In genomic region chr16:74999683-75000480, GRCh38 we compare ENCODE assay signal across 1 cellular context.
TF ChIP-seq lines count a peak whose summit lies in the region.

No MANE protein-coding gene starts in this region.

TF ChIP-seq in K562, 482 proteins besides CTCF, POLR2A, EP300 and RAD21 (continued from another document and continues in another):
- TF ChIP-seq ZNF512 (tag; IDR thresholded peaks at IDR 0.05) (0 out of 2 replicates have a peak, but pooled peaks have one; percentile 5), GTF3C2 (IDR thresholded peaks at IDR 0.05; ENCODE audit: borderline replicate concordance, extremely low read depth, insufficient read length) (no peak), ARHGAP35 (IDR thresholded peaks at IDR 0.05; ENCODE audit: partially characterized antibody) (no peak), NCOA1 (IDR thresholded peaks at IDR 0.05; ENCODE audit: low read depth) (no peak), ZNF444 (CRISPR knock-in tag; IDR thresholded peaks at IDR 0.05) (no peak), PYGO2 (tag; IDR thresholded peaks at IDR 0.05) (no peak), REST (CRISPR knock-in tag; IDR thresholded peaks at IDR 0.05; ENCODE audit: low read depth) (no peak), ZNF507 (tag; conservative IDR thresholded peaks at IDR 0.05) (no peak), TCF7 (IDR thresholded peaks at IDR 0.05; ENCODE audit: borderline replicate concordance) (no peak), FOXA3 (CRISPR knock-in tag; conservative IDR thresholded peaks at IDR 0.05 in 1 of 2, IDR thresholded peaks at IDR 0.05 in 1 of 2) (no peak), STAT5B (CRISPR knock-in tag; IDR thresholded peaks at IDR 0.05) (no peak), IFI16 (CRISPR knock-in tag; IDR thresholded peaks at IDR 0.05) (no peak), STAT5A (IDR thresholded peaks at IDR 0.05; ENCODE audit: borderline replicate concordance, low read length) (no peak), SNAPC5 (CRISPR knock-in tag; IDR thresholded peaks at IDR 0.05) (no peak), MAZ (CRISPR knock-in tag; conservative IDR thresholded peaks at IDR 0.05 in 1 of 2, IDR thresholded peaks at IDR 0.05 in 1 of 2) (0 out of 4 replicates have a peak, but pooled peaks of 1 of the 2 experiments have one; percentile 38), ZNF644 (tag; IDR thresholded peaks at IDR 0.05; ENCODE audit: low read depth) (no peak), RNF2 (IDR thresholded peaks at IDR 0.05) (no peak), SRSF3 (IDR thresholded peaks at IDR 0.05; ENCODE audit: insufficient read depth, low read length) (no peak), ZNF239 (CRISPR knock-in tag; IDR thresholded peaks at IDR 0.05) (no peak), LCOR (CRISPR knock-in tag; IDR thresholded peaks at IDR 0.05) (no peak), SP2 (IDR thresholded peaks at IDR 0.05; ENCODE audit: extremely low read depth, low read depth, low read length, poor library complexity, severe bottlenecking) (no peak), FOSL1 (tag; conservative IDR thresholded peaks at IDR 0.05) (no peak), KAT2B (IDR thresholded peaks at IDR 0.05; ENCODE audit: low read depth, low read length) (no peak), MXI1 (IDR thresholded peaks at IDR 0.05; ENCODE audit: low read depth, low read length) (0 out of 2 replicates have a peak, but pooled peaks have one; percentile 55), RREB1 (CRISPR knock-in tag; IDR thresholded peaks at IDR 0.05) (peak; percentile 71; the same call in 1 of the 2 replicates), SPI1 (IDR thresholded peaks at IDR 0.05; ENCODE audit: borderline replicate concordance, low read depth, low read length) (no peak), E2F8 (IDR thresholded peaks at IDR 0.05; ENCODE audit: low read depth, partially characterized antibody) (no peak), ZNF445 (CRISPR knock-in tag; IDR thresholded peaks at IDR 0.05; ENCODE audit: low read depth) (no peak), SMARCA4 (IDR thresholded peaks at IDR 0.05) (no peak), ARID4B (CRISPR knock-in tag; IDR thresholded peaks at IDR 0.05) (0 out of 2 replicates have a peak, but pooled peaks have one; percentile 61), RBM17 (IDR thresholded peaks at IDR 0.05; ENCODE audit: borderline replicate concordance, low read depth, low read length) (no peak), CTCFL (IDR thresholded peaks at IDR 0.05; ENCODE audit: borderline replicate concordance, insufficient read depth, low read depth, low read length, poor library complexity, severe bottlenecking) (no peak), SUPT5H (IDR thresholded peaks at IDR 0.05) (no peak), RBM22 (IDR thresholded peaks at IDR 0.05; ENCODE audit: low read depth, low read length, poor library complexity, severe bottlenecking) (peak; percentile 78), FOXK2 (conservative IDR thresholded peaks at IDR 0.05 in 1 of 2, IDR thresholded peaks at IDR 0.05 in 1 of 2; ENCODE audit: low read depth in 2 of 2) (no peak)
